Comparison of ENCODE assay signal across 22 cellular contexts in genomic region chr19:7933828-7934725, GRCh38. TPM values are rescaled to one million over a fixed set of nuclear protein-coding genes. Genes with fewer than 3 reads are reported as not detected.
DNase-seq lines count a peak whose midpoint lies in the region; ATAC-seq and TF ChIP-seq lines count a peak whose summit lies in the region.
"Had no signal": no experiment of that assay in that cellular context is flagged by ENCODE, and none has a peak within 500 bp of the region (broad histone marks: within the 10 kb centered on the region; RNA-seq: fewer than 3 reads in every experiment).

No MANE protein-coding gene starts in this region.

- no peak for TF ChIP-seq POLR2A in gastroesophageal sphincter (IDR thresholded peaks at IDR 0.05)

- H3K4me3 Mint-ChIP-seq in HFFc6 (no peak overlapping the region), neural crest cell (no peak overlapping the region)
- H3K4me3 Mint-ChIP-seq: H9 had no signal

- intact Hi-C loops in A673 (cut with micrococcal nuclease; ENCODE audit: unreplicated experiment), result no loop called here

- DNase-seq in A673 (ENCODE audit: low spot score) (no peak), HFFc6 (no peak), neural crest cell (ENCODE audit: low read depth, low spot score) (no peak), DMS53 (lab: John Stamatoyannopoulos, UW) (no peak)
- DNase-seq: BE2C, DMS79, H9, NCI-H1105, NCI-H146, NCI-H2081, NCI-H2171, NCI-H446, NCI-H526, OCI-M1 had no signal

- H3K9me3 Mint-ChIP-seq in HFFc6 (no peaks in the 10 kb centered on the region), neural crest cell (no peaks in the 10 kb centered on the region)
- H3K9me3 Mint-ChIP-seq: H9 had no signal

- H3K4me3 ChIP-seq in A673 (ENCODE audit: low read depth, low read length, poor library complexity, severe bottlenecking) (no peak overlapping the region), gastroesophageal sphincter (no peak overlapping the region)
- H3K4me3 ChIP-seq: A549, SJSA1 had no signal

- no peak overlapping the region for H3K27ac Mint-ChIP-seq in HFFc6
- no peak overlapping the region for H3K27ac Mint-ChIP-seq in neural crest cell (ENCODE audit: unreplicated experiment)

- no peaks in the 10 kb centered on the region for H3K27me3 ChIP-seq in A673 (replicated peaks; ENCODE audit: insufficient read depth, low read depth, low read length, poor library complexity)
- no peaks in the 10 kb centered on the region for H3K27me3 ChIP-seq in gastroesophageal sphincter
- H3K27me3 ChIP-seq: BE2C, SJSA1 had no signal

- 92 to 96% methylated on average over 5 to 7 of the region's 55 CpGs for WGBS in gastroesophageal sphincter (ENCODE audit: low coverage in 1 of 2), 2 donors

- H3K4me1 ChIP-seq in A673 (ENCODE audit: insufficient read depth, low read length, poor library complexity, severe bottlenecking), result peaks cover 6% of the 10 kb centered on the region
- peaks cover 3 to 57% (median 26%) of the 10 kb centered on the region in 3 donors for H3K4me1 ChIP-seq in gastroesophageal sphincter

- no peaks in the 10 kb centered on the region; the same call in 1 of the 2 replicates for H3K27me3 Mint-ChIP-seq in HFFc6 (ENCODE audit: insufficient read depth)
- no peaks in the 10 kb centered on the region for H3K27me3 Mint-ChIP-seq in neural crest cell (ENCODE audit: low read depth)

- H3K36me3 Mint-ChIP-seq in HFFc6 (ENCODE audit: low read depth) (peaks cover 5% of the 10 kb centered on the region; the same call in 1 of the 2 replicates), neural crest cell (ENCODE audit: low read depth) (peaks cover 2% of the 10 kb centered on the region)

- H3K36me3 ChIP-seq in A673 (ENCODE audit: insufficient read depth, low read length, poor library complexity, severe bottlenecking) (peaks cover 82% of the 10 kb centered on the region), gastroesophageal sphincter (peaks cover 0 to 92% of the 10 kb centered on the region in 2 donors)

- no TSS peak for BruUV-seq in A673 (replicated peaks; lab: Mats Ljungman, UMichigan)

- 0 out of 2 replicates have a peak, but pooled peaks have one; percentile 7 for TF ChIP-seq CTCF in A673 (conservative IDR thresholded peaks at IDR 0.05; ENCODE audit: low read depth, low read length)
- peak; percentile 3 for TF ChIP-seq CTCF in HFFc6 (IDR thresholded peaks at IDR 0.05)
- TF ChIP-seq CTCF in gastroesophageal sphincter (IDR thresholded peaks at IDR 0.05), result no peak
- peak; percentile 7 for TF ChIP-seq CTCF in neural crest cell (conservative IDR thresholded peaks at IDR 0.05)

- H3K9me3 ChIP-seq in A673 (ENCODE audit: low read depth, low read length, poor library complexity, severe bottlenecking) (no peaks in the 10 kb centered on the region), gastroesophageal sphincter (no peaks in the 10 kb centered on the region)
- H3K9me3 ChIP-seq: A549, BE2C, SJSA1 had no signal

- TF ChIP-seq EP300 in gastroesophageal sphincter (IDR thresholded peaks at IDR 0.05), result no peak

- H3K4me1 Mint-ChIP-seq in HFFc6 (ENCODE audit: low read depth), result peaks cover 6% of the 10 kb centered on the region
- H3K4me1 Mint-ChIP-seq in neural crest cell, result peaks cover 2% of the 10 kb centered on the region

- POLR2A ChIA-PET in A673 (lab: Charles Lee; ENCODE audit: low non-redundant PET), result no interaction called here

- ATAC-seq in gastroesophageal sphincter (no peak), HG02678 (IDR thresholded peaks at IDR 0.05; ENCODE audit: unreplicated experiment) (no peak), HG03280 (IDR thresholded peaks at IDR 0.05; ENCODE audit: unreplicated experiment) (no peak), HG02840 (IDR thresholded peaks at IDR 0.05; ENCODE audit: low FRiP score, unreplicated experiment) (no peak)
- ATAC-seq: Right ventricle myocardium inferior had no signal

- CTCF ChIA-PET in A673 (lab: Charles Lee), result interaction anchor here (0.6 kb wide), 1 partner anchor 307 kb away, joined by 3 read pairs; no protein-coding TSS in a partner anchor

- H3K27ac ChIP-seq in A673 (ENCODE audit: low read depth, low read length, poor library complexity, severe bottlenecking), result no peak overlapping the region
- H3K27ac ChIP-seq in gastroesophageal sphincter, result peak overlapping the region in 3 of 4 donors; percentile 94 to 97 (median 94)
- H3K27ac ChIP-seq: A549, KMS-11, SJSA1 had no signal

RNA-seq across cellular contexts. Expression of gene CTXN1, which starts 8.1 kb away (rescaled TPM):
- total RNA-seq in A673 (2021) (71.7 and 85.5 TPM in 2 replicates), gastroesophageal sphincter (10 to 100 TPM; 18.3 to 33.3 (median 26.4) TPM), neural crest cell (129 and 130 TPM in 2 replicates)
- total RNA-seq in HFFc6 (2021; fragmentation: NEBNext Ultra II Directional; extraction: Animal tissue kit (Norgen Biotek cat#: 25700)), result 10 to 100 TPM in 2 of 6 experiments, 1 to 10 TPM in 4; 5.0 to 14.0 (median 5.4) TPM
- total RNA-seq: SJSA1 had no signal

RNA-seq across cellular contexts. Expression of gene TIMM44, which starts 9.4 kb away (rescaled TPM):
- total RNA-seq in A673 (2021) (153 and 169 TPM in 2 replicates), gastroesophageal sphincter (100 to 1,000 TPM in 1 of 4 donors, 10 to 100 TPM in 3; 65.7 to 108 (median 86.4) TPM), neural crest cell (95.9 and 97.6 TPM in 2 replicates)
- 10 to 100 TPM; 42.9 to 53.5 (median 46.1) TPM for total RNA-seq in HFFc6 (2021; fragmentation: NEBNext Ultra II Directional; extraction: Animal tissue kit (Norgen Biotek cat#: 25700))

RNA-seq across cellular contexts. Expression of gene SNAPC2, which starts 13.9 kb away (rescaled TPM):
- total RNA-seq in A673 (2021) (30.2 and 34.4 TPM in 2 replicates), gastroesophageal sphincter (10 to 100 TPM; 29.5 to 37.7 (median 33.4) TPM), neural crest cell (19.1 and 19.5 TPM in 2 replicates)
- 10 to 100 TPM; 22.3 to 27.1 (median 25.2) TPM for total RNA-seq in HFFc6 (2021; fragmentation: NEBNext Ultra II Directional; extraction: Animal tissue kit (Norgen Biotek cat#: 25700))

RNA-seq across cellular contexts. Expression of gene TGFBR3L, which starts 19.4 kb away (rescaled TPM):
- 1.4 and 1.6 TPM in 2 replicates for total RNA-seq in A673 (2021)
- 10 to 100 TPM in 2 of 6 experiments, 1 to 10 TPM in 4; 4.5 to 12.0 (median 7.7) TPM for total RNA-seq in HFFc6 (2021; fragmentation: NEBNext Ultra II Directional; extraction: Animal tissue kit (Norgen Biotek cat#: 25700))
- 1 to 10 TPM; 2.8 to 8.5 (median 5.4) TPM for total RNA-seq in gastroesophageal sphincter
- 0.32 and 0.44 TPM in 2 replicates for total RNA-seq in neural crest cell
- total RNA-seq: SJSA1 had no signal

RNA-seq across cellular contexts. Expression of gene MAP2K7, which starts 30.4 kb away (rescaled TPM):
- total RNA-seq in A673 (2021) (46.1 and 46.7 TPM in 2 replicates), gastroesophageal sphincter (10 to 100 TPM; 13.9 to 23.4 (median 17.9) TPM), neural crest cell (48.1 and 50.7 TPM in 2 replicates)
- total RNA-seq in HFFc6 (2021; fragmentation: NEBNext Ultra II Directional; extraction: Animal tissue kit (Norgen Biotek cat#: 25700)), result 10 to 100 TPM; 21.7 to 25.8 (median 22.8) TPM

Comparison
In these comparisons a context has a peak if more than half of its experiments do, and no peak if none do; other contexts are left out.
1. CTCF ChIP-seq: peak in A673 (single experiment), HFFc6 (single experiment) and neural crest cell (single experiment); none in gastroesophageal sphincter (0 of 4).